1 cellular context compared by ENCODE assay signal in the genomic region with DNA sequence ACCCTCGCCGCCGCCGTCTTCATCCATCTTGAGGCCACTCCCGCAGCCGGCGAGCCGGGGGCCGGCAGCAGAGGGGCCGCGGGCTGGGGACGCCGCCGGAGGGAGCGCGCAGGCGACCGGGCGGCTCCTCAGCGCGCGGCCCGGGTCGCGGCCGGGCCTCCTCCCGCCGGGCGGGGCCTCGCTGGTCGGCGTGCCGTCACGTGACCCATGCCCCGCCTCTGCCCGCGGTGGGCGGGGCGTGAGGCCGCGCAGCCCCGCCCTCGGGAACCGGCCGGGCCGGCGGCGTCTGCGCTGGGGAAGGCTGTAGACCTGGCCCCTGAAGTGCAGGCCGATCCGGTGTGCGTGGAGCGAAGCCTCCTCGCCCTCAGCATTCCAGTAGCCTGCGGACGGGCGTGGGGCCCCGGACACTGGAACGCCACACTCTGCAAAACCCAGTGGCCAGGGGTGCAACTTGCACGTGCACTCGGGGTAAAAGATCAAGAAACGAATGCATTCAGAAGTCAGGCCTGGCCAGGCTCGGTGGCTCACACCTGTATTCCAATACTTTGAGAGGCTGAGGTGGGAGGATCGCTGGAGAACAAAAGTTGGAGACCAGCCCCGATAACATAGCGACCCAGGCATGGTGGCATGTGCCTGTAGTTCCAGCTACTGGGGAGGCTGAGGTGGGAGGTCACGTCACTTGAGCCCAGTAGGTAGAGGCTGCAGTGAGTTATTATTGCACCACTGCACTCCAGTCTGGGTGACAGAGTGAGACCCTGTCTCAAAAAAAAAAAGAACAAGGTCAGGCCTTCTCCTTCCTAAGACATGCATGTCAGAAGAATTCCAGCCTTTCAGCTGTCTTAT.
TF ChIP-seq lines count a peak whose summit lies in the region.

A gene with protein sequence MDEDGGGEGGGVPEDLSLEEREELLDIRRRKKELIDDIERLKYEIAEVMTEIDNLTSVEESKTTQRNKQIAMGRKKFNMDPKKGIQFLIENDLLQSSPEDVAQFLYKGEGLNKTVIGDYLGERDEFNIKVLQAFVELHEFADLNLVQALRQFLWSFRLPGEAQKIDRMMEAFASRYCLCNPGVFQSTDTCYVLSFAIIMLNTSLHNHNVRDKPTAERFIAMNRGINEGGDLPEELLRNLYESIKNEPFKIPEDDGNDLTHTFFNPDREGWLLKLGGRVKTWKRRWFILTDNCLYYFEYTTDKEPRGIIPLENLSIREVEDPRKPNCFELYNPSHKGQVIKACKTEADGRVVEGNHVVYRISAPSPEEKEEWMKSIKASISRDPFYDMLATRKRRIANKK (minus strand): TSS at position 144 of the 843 bp plus-strand sequence. CDS start 117 bp downstream, at position 27.

TF ChIP-seq in K562, 482 proteins besides CTCF, POLR2A, EP300 and RAD21 (continued from another document and continues in another):
- TF ChIP-seq, protein P1, sequence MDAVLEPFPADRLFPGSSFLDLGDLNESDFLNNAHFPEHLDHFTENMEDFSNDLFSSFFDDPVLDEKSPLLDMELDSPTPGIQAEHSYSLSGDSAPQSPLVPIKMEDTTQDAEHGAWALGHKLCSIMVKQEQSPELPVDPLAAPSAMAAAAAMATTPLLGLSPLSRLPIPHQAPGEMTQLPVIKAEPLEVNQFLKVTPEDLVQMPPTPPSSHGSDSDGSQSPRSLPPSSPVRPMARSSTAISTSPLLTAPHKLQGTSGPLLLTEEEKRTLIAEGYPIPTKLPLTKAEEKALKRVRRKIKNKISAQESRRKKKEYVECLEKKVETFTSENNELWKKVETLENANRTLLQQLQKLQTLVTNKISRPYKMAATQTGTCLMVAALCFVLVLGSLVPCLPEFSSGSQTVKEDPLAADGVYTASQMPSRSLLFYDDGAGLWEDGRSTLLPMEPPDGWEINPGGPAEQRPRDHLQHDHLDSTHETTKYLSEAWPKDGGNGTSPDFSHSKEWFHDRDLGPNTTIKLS (IDR thresholded peaks at IDR 0.05; ENCODE audit: borderline replicate concordance, low read depth), result peak; percentile 53; the same call in 1 of the 2 replicates
- TF ChIP-seq POLR2B (IDR thresholded peaks at IDR 0.05; ENCODE audit: low read depth, partially characterized antibody) (no peak), ZFX (CRISPR knock-in tag; IDR thresholded peaks at IDR 0.05) (peak; percentile 88), SP2 (IDR thresholded peaks at IDR 0.05; ENCODE audit: extremely low read depth, low read depth, low read length, poor library complexity, severe bottlenecking) (no peak), ETV5 (CRISPR knock-in tag; IDR thresholded peaks at IDR 0.05; ENCODE audit: low read depth) (no peak), SMAD4 (CRISPR knock-in tag; conservative IDR thresholded peaks at IDR 0.05) (peak; percentile 53; the same call in 1 of the 2 replicates), TSC22D4 (tag; IDR thresholded peaks at IDR 0.05) (no peak), SAFB (IDR thresholded peaks at IDR 0.05; ENCODE audit: borderline replicate concordance, low read depth, low read length) (no peak), MCM2 (IDR thresholded peaks at IDR 0.05; ENCODE audit: low read depth) (no peak), MCM5 (IDR thresholded peaks at IDR 0.05; ENCODE audit: low read depth) (no peak), SAFB2 (IDR thresholded peaks at IDR 0.05; ENCODE audit: borderline replicate concordance, low read depth, low read length, severe bottlenecking) (no peak), ZNF551 (CRISPR knock-in tag; IDR thresholded peaks at IDR 0.05) (no peak), MXI1 (IDR thresholded peaks at IDR 0.05; ENCODE audit: low read depth, low read length) (no peak), HEY1 (CRISPR knock-in tag; IDR thresholded peaks at IDR 0.05; ENCODE audit: borderline replicate concordance) (no peak), PHF20 (IDR thresholded peaks at IDR 0.05; ENCODE audit: partially characterized antibody) (no peak), BRD9 (IDR thresholded peaks at IDR 0.05; ENCODE audit: low read depth, partially characterized antibody) (no peak), NCOA2 (IDR thresholded peaks at IDR 0.05; ENCODE audit: partially characterized antibody in 2 of 2) (no peak), SIN3A (IDR thresholded peaks at IDR 0.05; ENCODE audit: borderline replicate concordance in 2 of 2, control insufficient read depth in 1 of 2, low read depth in 2 of 2, low read length in 2 of 2) (0 out of 4 replicates have a peak, but pooled peaks of 1 of the 2 experiments have one; percentile 34), EHMT2 (IDR thresholded peaks at IDR 0.05) (no peak), SPI1 (IDR thresholded peaks at IDR 0.05; ENCODE audit: borderline replicate concordance, low read depth, low read length) (no peak), NR2C2 (CRISPR knock-in tag; IDR thresholded peaks at IDR 0.05) (no peak), NR2C2 (tag; IDR thresholded peaks at IDR 0.05) (peak; percentile 23; the same call in 1 of the 2 replicates), TGIF2 (CRISPR knock-in tag; IDR thresholded peaks at IDR 0.05) (no peak), HCFC1 (IDR thresholded peaks at IDR 0.05; ENCODE audit: low read depth, low read length) (no peak), FOSL1 (tag; conservative IDR thresholded peaks at IDR 0.05) (no peak), BCOR (IDR thresholded peaks at IDR 0.05) (0 out of 2 replicates have a peak, but pooled peaks have one; percentile 39), ZZZ3 (IDR thresholded peaks at IDR 0.05) (no peak), CC2D1A (IDR thresholded peaks at IDR 0.05) (no peak), MAZ (CRISPR knock-in tag; conservative IDR thresholded peaks at IDR 0.05 in 1 of 2, IDR thresholded peaks at IDR 0.05 in 1 of 2) (peak in 1 of 2 experiments; percentile 85; a peak in 2 of 4 replicates), HDAC1 (IDR thresholded peaks at IDR 0.05) (no peak), ELF1 (tag; IDR thresholded peaks at IDR 0.05) (no peak), ZNF133 (CRISPR knock-in tag; IDR thresholded peaks at IDR 0.05) (no peak), POU5F1 (IDR thresholded peaks at IDR 0.05; ENCODE audit: borderline replicate concordance, low read depth, low read length, partially characterized antibody) (no peak), HNRNPH1 (optimal IDR thresholded peaks at IDR 0.05; ENCODE audit: low read depth, low read length) (no peak), HDAC3 (IDR thresholded peaks at IDR 0.05; ENCODE audit: borderline replicate concordance, partially characterized antibody) (no peak), JUNB (CRISPR knock-in tag; conservative IDR thresholded peaks at IDR 0.05) (no peak), ZC3H11A (IDR thresholded peaks at IDR 0.05; ENCODE audit: low read depth, low read length) (no peak), HMGN3 (IDR thresholded peaks at IDR 0.05; ENCODE audit: borderline replicate concordance, extremely low read depth, insufficient read length, low read depth, low read length) (peak; percentile 89)
- TF ChIP-seq, protein P2, sequence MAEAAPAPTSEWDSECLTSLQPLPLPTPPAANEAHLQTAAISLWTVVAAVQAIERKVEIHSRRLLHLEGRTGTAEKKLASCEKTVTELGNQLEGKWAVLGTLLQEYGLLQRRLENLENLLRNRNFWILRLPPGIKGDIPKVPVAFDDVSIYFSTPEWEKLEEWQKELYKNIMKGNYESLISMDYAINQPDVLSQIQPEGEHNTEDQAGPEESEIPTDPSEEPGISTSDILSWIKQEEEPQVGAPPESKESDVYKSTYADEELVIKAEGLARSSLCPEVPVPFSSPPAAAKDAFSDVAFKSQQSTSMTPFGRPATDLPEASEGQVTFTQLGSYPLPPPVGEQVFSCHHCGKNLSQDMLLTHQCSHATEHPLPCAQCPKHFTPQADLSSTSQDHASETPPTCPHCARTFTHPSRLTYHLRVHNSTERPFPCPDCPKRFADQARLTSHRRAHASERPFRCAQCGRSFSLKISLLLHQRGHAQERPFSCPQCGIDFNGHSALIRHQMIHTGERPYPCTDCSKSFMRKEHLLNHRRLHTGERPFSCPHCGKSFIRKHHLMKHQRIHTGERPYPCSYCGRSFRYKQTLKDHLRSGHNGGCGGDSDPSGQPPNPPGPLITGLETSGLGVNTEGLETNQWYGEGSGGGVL (CRISPR knock-in tag; IDR thresholded peaks at IDR 0.05), result no peak
- TF ChIP-seq, protein P3, sequence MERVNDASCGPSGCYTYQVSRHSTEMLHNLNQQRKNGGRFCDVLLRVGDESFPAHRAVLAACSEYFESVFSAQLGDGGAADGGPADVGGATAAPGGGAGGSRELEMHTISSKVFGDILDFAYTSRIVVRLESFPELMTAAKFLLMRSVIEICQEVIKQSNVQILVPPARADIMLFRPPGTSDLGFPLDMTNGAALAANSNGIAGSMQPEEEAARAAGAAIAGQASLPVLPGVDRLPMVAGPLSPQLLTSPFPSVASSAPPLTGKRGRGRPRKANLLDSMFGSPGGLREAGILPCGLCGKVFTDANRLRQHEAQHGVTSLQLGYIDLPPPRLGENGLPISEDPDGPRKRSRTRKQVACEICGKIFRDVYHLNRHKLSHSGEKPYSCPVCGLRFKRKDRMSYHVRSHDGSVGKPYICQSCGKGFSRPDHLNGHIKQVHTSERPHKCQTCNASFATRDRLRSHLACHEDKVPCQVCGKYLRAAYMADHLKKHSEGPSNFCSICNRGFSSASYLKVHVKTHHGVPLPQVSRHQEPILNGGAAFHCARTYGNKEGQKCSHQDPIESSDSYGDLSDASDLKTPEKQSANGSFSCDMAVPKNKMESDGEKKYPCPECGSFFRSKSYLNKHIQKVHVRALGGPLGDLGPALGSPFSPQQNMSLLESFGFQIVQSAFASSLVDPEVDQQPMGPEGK (CRISPR knock-in tag; IDR thresholded peaks at IDR 0.05; ENCODE audit: borderline replicate concordance), result no peak
- TF ChIP-seq, protein P4, sequence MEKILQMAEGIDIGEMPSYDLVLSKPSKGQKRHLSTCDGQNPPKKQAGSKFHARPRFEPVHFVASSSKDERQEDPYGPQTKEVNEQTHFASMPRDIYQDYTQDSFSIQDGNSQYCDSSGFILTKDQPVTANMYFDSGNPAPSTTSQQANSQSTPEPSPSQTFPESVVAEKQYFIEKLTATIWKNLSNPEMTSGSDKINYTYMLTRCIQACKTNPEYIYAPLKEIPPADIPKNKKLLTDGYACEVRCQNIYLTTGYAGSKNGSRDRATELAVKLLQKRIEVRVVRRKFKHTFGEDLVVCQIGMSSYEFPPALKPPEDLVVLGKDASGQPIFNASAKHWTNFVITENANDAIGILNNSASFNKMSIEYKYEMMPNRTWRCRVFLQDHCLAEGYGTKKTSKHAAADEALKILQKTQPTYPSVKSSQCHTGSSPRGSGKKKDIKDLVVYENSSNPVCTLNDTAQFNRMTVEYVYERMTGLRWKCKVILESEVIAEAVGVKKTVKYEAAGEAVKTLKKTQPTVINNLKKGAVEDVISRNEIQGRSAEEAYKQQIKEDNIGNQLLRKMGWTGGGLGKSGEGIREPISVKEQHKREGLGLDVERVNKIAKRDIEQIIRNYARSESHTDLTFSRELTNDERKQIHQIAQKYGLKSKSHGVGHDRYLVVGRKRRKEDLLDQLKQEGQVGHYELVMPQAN (IDR thresholded peaks at IDR 0.05; ENCODE audit: borderline replicate concordance), result no peak
- TF ChIP-seq, protein P5, sequence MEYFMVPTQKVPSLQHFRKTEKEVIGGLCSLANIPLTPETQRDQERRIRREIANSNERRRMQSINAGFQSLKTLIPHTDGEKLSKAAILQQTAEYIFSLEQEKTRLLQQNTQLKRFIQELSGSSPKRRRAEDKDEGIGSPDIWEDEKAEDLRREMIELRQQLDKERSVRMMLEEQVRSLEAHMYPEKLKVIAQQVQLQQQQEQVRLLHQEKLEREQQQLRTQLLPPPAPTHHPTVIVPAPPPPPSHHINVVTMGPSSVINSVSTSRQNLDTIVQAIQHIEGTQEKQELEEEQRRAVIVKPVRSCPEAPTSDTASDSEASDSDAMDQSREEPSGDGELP (CRISPR knock-in tag; IDR thresholded peaks at IDR 0.05; ENCODE audit: borderline replicate concordance), result peak; percentile 47; the same call in 1 of the 2 replicates
- TF ChIP-seq, protein P6, sequence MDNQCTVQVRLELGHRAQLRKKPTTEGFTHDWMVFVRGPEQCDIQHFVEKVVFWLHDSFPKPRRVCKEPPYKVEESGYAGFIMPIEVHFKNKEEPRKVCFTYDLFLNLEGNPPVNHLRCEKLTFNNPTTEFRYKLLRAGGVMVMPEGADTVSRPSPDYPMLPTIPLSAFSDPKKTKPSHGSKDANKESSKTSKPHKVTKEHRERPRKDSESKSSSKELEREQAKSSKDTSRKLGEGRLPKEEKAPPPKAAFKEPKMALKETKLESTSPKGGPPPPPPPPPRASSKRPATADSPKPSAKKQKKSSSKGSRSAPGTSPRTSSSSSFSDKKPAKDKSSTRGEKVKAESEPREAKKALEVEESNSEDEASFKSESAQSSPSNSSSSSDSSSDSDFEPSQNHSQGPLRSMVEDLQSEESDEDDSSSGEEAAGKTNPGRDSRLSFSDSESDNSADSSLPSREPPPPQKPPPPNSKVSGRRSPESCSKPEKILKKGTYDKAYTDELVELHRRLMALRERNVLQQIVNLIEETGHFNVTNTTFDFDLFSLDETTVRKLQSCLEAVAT (IDR thresholded peaks at IDR 0.05), result no peak
- TF ChIP-seq, protein P7, sequence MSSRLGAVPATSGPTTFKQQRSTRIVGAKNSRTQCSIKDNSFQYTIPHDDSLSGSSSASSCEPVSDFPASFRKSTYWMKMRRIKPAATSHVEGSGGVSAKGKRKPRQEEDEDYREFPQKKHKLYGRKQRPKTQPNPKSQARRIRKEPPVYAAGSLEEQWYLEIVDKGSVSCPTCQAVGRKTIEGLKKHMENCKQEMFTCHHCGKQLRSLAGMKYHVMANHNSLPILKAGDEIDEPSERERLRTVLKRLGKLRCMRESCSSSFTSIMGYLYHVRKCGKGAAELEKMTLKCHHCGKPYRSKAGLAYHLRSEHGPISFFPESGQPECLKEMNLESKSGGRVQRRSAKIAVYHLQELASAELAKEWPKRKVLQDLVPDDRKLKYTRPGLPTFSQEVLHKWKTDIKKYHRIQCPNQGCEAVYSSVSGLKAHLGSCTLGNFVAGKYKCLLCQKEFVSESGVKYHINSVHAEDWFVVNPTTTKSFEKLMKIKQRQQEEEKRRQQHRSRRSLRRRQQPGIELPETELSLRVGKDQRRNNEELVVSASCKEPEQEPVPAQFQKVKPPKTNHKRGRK (tag; IDR thresholded peaks at IDR 0.05), result no peak
- TF ChIP-seq, protein P8, sequence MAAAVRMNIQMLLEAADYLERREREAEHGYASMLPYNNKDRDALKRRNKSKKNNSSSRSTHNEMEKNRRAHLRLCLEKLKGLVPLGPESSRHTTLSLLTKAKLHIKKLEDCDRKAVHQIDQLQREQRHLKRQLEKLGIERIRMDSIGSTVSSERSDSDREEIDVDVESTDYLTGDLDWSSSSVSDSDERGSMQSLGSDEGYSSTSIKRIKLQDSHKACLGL (CRISPR knock-in tag; IDR thresholded peaks at IDR 0.05; ENCODE audit: borderline replicate concordance, poor library complexity, severe bottlenecking), result no peak
- TF ChIP-seq, protein P9, sequence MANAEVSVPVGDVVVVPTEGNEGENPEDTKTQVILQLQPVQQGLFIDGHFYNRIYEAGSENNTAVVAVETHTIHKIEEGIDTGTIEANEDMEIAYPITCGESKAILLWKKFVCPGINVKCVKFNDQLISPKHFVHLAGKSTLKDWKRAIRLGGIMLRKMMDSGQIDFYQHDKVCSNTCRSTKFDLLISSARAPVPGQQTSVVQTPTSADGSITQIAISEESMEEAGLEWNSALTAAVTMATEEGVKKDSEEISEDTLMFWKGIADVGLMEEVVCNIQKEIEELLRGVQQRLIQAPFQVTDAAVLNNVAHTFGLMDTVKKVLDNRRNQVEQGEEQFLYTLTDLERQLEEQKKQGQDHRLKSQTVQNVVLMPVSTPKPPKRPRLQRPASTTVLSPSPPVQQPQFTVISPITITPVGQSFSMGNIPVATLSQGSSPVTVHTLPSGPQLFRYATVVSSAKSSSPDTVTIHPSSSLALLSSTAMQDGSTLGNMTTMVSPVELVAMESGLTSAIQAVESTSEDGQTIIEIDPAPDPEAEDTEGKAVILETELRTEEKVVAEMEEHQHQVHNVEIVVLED (CRISPR knock-in tag; IDR thresholded peaks at IDR 0.05), result 0 out of 2 replicates have a peak, but pooled peaks have one; percentile 30
- TF ChIP-seq, protein P10, sequence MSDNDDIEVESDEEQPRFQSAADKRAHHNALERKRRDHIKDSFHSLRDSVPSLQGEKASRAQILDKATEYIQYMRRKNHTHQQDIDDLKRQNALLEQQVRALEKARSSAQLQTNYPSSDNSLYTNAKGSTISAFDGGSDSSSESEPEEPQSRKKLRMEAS (CRISPR knock-in tag; IDR thresholded peaks at IDR 0.05), result peak; percentile 68; the same call in 1 of the 2 replicates
